1 cellular context compared by ENCODE assay signal in the genomic region with DNA sequence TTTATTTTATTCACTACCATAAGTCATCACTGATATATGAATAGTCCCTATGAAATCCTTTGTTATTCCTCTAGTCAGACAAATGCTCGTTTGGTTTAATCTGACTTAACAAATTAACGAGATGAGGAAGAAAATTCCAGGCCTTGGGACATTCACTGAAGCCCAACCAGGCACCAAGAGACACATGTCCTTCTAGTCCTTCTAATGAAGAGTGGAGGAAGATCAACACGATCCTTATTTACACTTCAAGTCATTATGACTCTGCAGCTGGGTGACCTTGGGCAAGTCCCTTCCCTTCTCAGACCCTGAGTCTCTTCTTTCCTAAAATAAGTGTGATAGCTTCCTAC.
TF ChIP-seq lines count a peak whose summit lies in the region.

No MANE protein-coding gene starts in this region.

TF ChIP-seq in H1, 55 proteins besides CTCF, POLR2A, EP300 and RAD21 (continued from another document):
- no peak for TF ChIP-seq KDM5A (IDR thresholded peaks at IDR 0.05; ENCODE audit: low read length)
- no peak for TF ChIP-seq SRF (IDR thresholded peaks at IDR 0.05; ENCODE audit: low read depth, low read length)
- TF ChIP-seq SUZ12 (IDR thresholded peaks at IDR 0.05; ENCODE audit: low read length), result no peak
- no peak for TF ChIP-seq ASH2L (IDR thresholded peaks at IDR 0.05; ENCODE audit: low read length)
- no peak for TF ChIP-seq SIN3A (conservative IDR thresholded peaks at IDR 0.05 in 1 of 2, IDR thresholded peaks at IDR 0.05 in 1 of 2; ENCODE audit: low read depth in 1 of 2, low read length in 2 of 2)
